8 cellular contexts compared by ENCODE assay signal in the genomic region with DNA sequence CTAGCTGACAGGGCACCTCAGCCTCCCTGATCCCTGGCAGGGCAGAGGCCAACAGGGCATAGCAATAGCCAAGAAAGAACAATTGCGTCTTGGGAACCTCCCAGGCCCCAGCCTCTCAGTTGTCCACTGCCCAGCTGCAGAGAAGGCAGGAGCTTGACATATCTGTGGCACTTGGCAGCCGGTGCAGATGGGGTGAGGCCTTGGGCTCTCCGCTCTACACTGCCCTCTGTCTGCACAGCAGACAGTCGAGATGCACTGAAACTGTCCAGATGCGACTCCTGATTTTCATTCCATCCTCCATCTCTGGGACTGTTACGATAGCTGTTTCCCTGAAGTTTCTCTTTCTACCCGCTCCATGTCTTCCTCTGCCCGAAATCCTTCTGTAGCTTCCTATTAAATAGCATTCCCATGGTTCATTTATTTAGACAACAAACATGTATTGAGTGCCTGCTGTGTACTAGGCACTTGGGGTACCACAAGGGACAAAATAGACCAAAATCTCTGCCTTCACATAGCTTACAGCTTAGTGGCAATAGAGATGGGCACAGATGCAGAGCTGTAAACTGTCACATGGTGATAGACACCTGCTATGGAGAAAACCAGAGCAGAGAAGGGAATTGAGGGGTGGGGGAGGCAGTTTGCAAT. TPM values are rescaled to one million over a fixed set of nuclear protein-coding genes. Genes with fewer than 3 reads are reported as not detected.
A peak's percentile ranks its signal among the peaks of the same experiment; 100 is the strongest.
DNase-seq lines count a peak whose midpoint lies in the region; TF ChIP-seq lines count a peak whose summit lies in the region.

No MANE protein-coding gene starts in this region.

- no peaks in the 10 kb centered on the region for H3K4me1 ChIP-seq in SJSA1 (replicated peaks)
- peaks cover 3% of the 10 kb centered on the region in 2 donors for H3K4me1 ChIP-seq in ascending aorta

- H3K4me3 ChIP-seq in HFF-Myc (replicated peaks; ENCODE audit: low read depth, low read length) = no peak overlapping the region
- no peak overlapping the region for H3K4me3 ChIP-seq in SJSA1
- no peak overlapping the region for H3K4me3 ChIP-seq in ascending aorta

- peak; percentile 82 for TF ChIP-seq CTCF in HFF-Myc (IDR thresholded peaks at IDR 0.05; ENCODE audit: low read depth, low read length, missing control alignments)
- peak in 2 of 3 experiments; percentile 24 to 39 for TF ChIP-seq CTCF in ascending aorta (IDR thresholded peaks at IDR 0.05)
- TF ChIP-seq CTCF in mesothelial cell of epicardium (IDR thresholded peaks at IDR 0.05; ENCODE audit: unreplicated experiment) = no peak

- no peaks in the 10 kb centered on the region for H3K9me3 ChIP-seq in SJSA1 (replicated peaks)
- no peaks in the 10 kb centered on the region for H3K9me3 ChIP-seq in ascending aorta

- peak; percentile 23 for DNase-seq in CD1c-positive myeloid dendritic cell (ENCODE audit: extremely low spot score)
- no peak for DNase-seq in HFF-Myc (ENCODE audit: extremely low read depth, low read depth)
- peak; percentile 27 to 65 for DNase-seq in SJSA1 (ENCODE audit: low read depth in 1 of 2, low spot score in 2 of 2)
- no peak for DNase-seq in ascending aorta (ENCODE audit: low spot score in 2 of 2)
- peak; percentile 63 to 67 for DNase-seq in hippocampal formation (lab: John Stamatoyannopoulos, UW)
- peak; percentile 35 for DNase-seq in stimulated activated CD4-positive, alpha-beta T cell treated with anti-CD3 and anti-CD28 coated beads, Interleukin-1b, Interleukin-23, amount 100 ng/mL, for 48 hours
- DNase-seq in NCI-H226 = no peak
- no peak for DNase-seq in mesothelial cell of epicardium (ENCODE audit: low spot score in 2 of 2, unreplicated experiment in 2 of 2)

- H3K36me3 Mint-ChIP-seq in mesothelial cell of epicardium = peaks cover 15% of the 10 kb centered on the region

- intact Hi-C loops in ascending aorta (cut with DNase I) = no loop called here

- H3K36me3 ChIP-seq in SJSA1 (peaks cover 24% of the 10 kb centered on the region), ascending aorta (peaks cover 6 to 23% of the 10 kb centered on the region in 2 donors)

- peaks cover 10% of the 10 kb centered on the region for H3K4me1 Mint-ChIP-seq in mesothelial cell of epicardium

- no peaks in the 10 kb centered on the region for H3K27me3 Mint-ChIP-seq in mesothelial cell of epicardium (ENCODE audit: low read depth)

- no peaks in the 10 kb centered on the region for H3K27me3 ChIP-seq in SJSA1 (replicated peaks)
- H3K27me3 ChIP-seq in ascending aorta = no peaks in the 10 kb centered on the region

- no peak overlapping the region for H3K27ac Mint-ChIP-seq in mesothelial cell of epicardium

- no peak overlapping the region for H3K4me3 Mint-ChIP-seq in mesothelial cell of epicardium

- H3K27ac ChIP-seq in SJSA1 (no peak overlapping the region), ascending aorta (no peak overlapping the region)

- H3K9me3 Mint-ChIP-seq in mesothelial cell of epicardium = no peaks in the 10 kb centered on the region

RNA-seq across cellular contexts. Expression of a gene that starts 3.3 kb away (rescaled TPM):
- total RNA-seq in SJSA1 (2014; rRNA removed; shearing (Covaris generic)) = 29.2 and 29.3 TPM in 2 replicates
- 19.5 TPM for total RNA-seq in ascending aorta
- 68.9 to 71.4 TPM (median 69.7 TPM) in 3 replicates for total RNA-seq in mesothelial cell of epicardium

Comparison
In these comparisons a context has a peak if more than half of its experiments do, and no peak if none do; other contexts are left out.
1. DNase-seq: peak in CD1c-positive myeloid dendritic cell (single experiment), SJSA1 (2 of 2), hippocampal formation (2 of 2) and stimulated activated CD4-positive, alpha-beta T cell treated with anti-CD3 and anti-CD28 coated beads, Interleukin-1b, Interleukin-23, amount 100 ng/mL, for 48 hours (single experiment); none in HFF-Myc (single experiment), ascending aorta (0 of 2), NCI-H226 (single experiment) and mesothelial cell of epicardium (0 of 2).